In the genomic region with DNA sequence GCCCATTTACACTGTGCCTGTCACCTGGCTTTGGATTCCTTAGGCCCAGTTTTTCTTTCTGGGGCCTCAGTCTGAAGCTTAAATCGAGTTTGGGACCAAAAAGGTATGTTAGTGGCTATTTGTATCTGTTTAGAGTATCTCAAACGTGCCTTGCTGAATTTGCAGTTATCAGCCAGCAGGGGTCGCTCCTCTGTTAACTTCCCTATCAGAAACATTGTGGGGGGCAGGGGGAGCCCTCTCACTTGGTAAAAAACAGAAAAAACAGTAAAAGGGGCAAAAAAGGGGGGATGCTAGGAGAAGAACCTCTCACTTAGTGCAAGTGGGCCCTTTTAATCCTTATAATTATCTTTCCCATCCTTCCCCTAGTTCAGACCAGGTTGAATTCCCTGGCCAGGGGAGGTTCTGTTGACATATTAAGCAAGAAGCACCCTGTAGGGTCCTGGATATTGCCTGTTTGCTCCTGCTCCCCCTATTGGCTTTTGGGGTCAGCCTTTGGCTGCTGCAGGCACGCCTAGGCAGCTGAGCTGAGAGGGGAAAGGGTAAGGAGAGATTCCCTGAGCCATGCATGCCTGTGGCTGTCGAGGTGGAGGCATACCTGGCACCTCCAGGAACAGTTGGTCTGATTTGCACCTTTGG, we compare ENCODE assay signal across 9 cellular contexts. TPM values are rescaled to one million over a fixed set of nuclear protein-coding genes. Genes with fewer than 3 reads are reported as not detected.
DNase-seq lines count a peak whose midpoint lies in the region; ATAC-seq and TF ChIP-seq lines count a peak whose summit lies in the region.
"Had no signal": no experiment of that assay in that cellular context is flagged by ENCODE, and none has a peak within 500 bp of the region (broad histone marks: within the 10 kb centered on the region; RNA-seq: fewer than 3 reads in every experiment).

No MANE protein-coding gene starts in this region.

- H3K4me3 Mint-ChIP-seq in brain (no peak overlapping the region), nephron progenitor cell (no peak overlapping the region)

- no peak overlapping the region for H3K27ac Mint-ChIP-seq in brain
- H3K27ac Mint-ChIP-seq in nephron progenitor cell = no peak overlapping the region

- no peaks in the 10 kb centered on the region for H4K20me1 ChIP-seq in KMS-11 (ENCODE audit: insufficient read depth)

- no peak overlapping the region for H2AFZ ChIP-seq in KMS-11 (ENCODE audit: low read depth)

- no peaks in the 10 kb centered on the region for H3K4me1 ChIP-seq in KMS-11 (ENCODE audit: low read depth, poor library complexity, severe bottlenecking)

- no peak overlapping the region for H3K9ac ChIP-seq in KMS-11

- no peak overlapping the region for H3K4me2 ChIP-seq in KMS-11

- H3K4me3 ChIP-seq in KMS-11 (IDR thresholded peaks at IDR 0.05; ENCODE audit: insufficient read depth, low read depth, low read length) = no peak overlapping the region

- no peaks in the 10 kb centered on the region for H3K79me2 ChIP-seq in KMS-11 (ENCODE audit: insufficient read depth, low read depth)

- peak; percentile 3 for DNase-seq in EL
- DNase-seq in nephron progenitor cell = peak; percentile 8
- DNase-seq: GOT3, hippocampal formation had no signal

- H3K36me3 Mint-ChIP-seq in brain (no peaks in the 10 kb centered on the region), nephron progenitor cell (ENCODE audit: low read depth) (no peaks in the 10 kb centered on the region)

- H3K9me3 Mint-ChIP-seq in brain (peaks cover 0 to 6% (median 0%) of the 10 kb centered on the region in 5 experiments), nephron progenitor cell (no peaks in the 10 kb centered on the region)

- H3K27me3 ChIP-seq in KMS-11 (ENCODE audit: insufficient read depth, low read depth) = no peaks in the 10 kb centered on the region

- ATAC-seq in GM18870 (IDR thresholded peaks at IDR 0.05; ENCODE audit: unreplicated experiment) (no peak), GM19324 (IDR thresholded peaks at IDR 0.05; ENCODE audit: low FRiP score, unreplicated experiment) (no peak), GM21367 (IDR thresholded peaks at IDR 0.05; ENCODE audit: unreplicated experiment) (no peak)

- H3K27ac ChIP-seq in KMS-11 = no peak overlapping the region

- H3K36me3 ChIP-seq in KMS-11 (ENCODE audit: insufficient read depth) = no peaks in the 10 kb centered on the region

- H3K27me3 Mint-ChIP-seq in brain (no peaks in the 10 kb centered on the region), nephron progenitor cell (ENCODE audit: low read depth, poor library complexity) (peaks cover 5% of the 10 kb centered on the region)

- no peaks in the 10 kb centered on the region for H3K4me1 Mint-ChIP-seq in brain
- H3K4me1 Mint-ChIP-seq in nephron progenitor cell = no peaks in the 10 kb centered on the region

- TF ChIP-seq CTCF in KMS-11 (conservative IDR thresholded peaks at IDR 0.05; ENCODE audit: low read depth, low read length) = peak; percentile 69
- peak; percentile 35 to 63 for TF ChIP-seq CTCF in brain (conservative IDR thresholded peaks at IDR 0.05)
- TF ChIP-seq CTCF in nephron progenitor cell (IDR thresholded peaks at IDR 0.05) = peak; percentile 37

RNA-seq across cellular contexts. Expression of gene IFIH1, which starts 8.8 kb away (rescaled TPM):
- 2.9 TPM for polyA plus RNA-seq in brain (ENCODE audit: insufficient read depth, low read depth, low replicate concordance)

RNA-seq across cellular contexts. Expression of gene GCA, which starts 16.7 kb away (rescaled TPM):
- polyA plus RNA-seq in brain (ENCODE audit: insufficient read depth, low read depth, low replicate concordance) = 24.6 TPM
